2 cellular contexts compared by ENCODE assay signal in genomic region chr11:113697798-113698407, GRCh38.
TF ChIP-seq lines count a peak whose summit lies in the region.

No MANE protein-coding gene starts in this region.

TF ChIP-seq in IMR-90, 13 proteins besides CTCF, POLR2A, EP300 and RAD21:
- TF ChIP-seq BHLHE40 (IDR thresholded peaks at IDR 0.05; ENCODE audit: low read depth, low read length): no peak
- no peak for TF ChIP-seq RCOR1 (IDR thresholded peaks at IDR 0.05; ENCODE audit: insufficient replicate concordance, low read length)
TF ChIP-seq in IMR-90: peak in this region for 0.

TF ChIP-seq in K562, 482 proteins besides CTCF, POLR2A, EP300 and RAD21:
- TF ChIP-seq SETDB1 (IDR thresholded peaks at IDR 0.05; ENCODE audit: low read length) (no peak), ETS1 (conservative IDR thresholded peaks at IDR 0.05; ENCODE audit: control insufficient read depth, low read depth, low read length) (no peak), JUND (IDR thresholded peaks at IDR 0.05; ENCODE audit: borderline replicate concordance, low read depth, low read length) (0 out of 2 replicates have a peak, but pooled peaks have one; percentile 8), JUND (tag; IDR thresholded peaks at IDR 0.05; ENCODE audit: borderline replicate concordance, low read depth, low read length) (0 out of 3 replicates have a peak, but pooled peaks have one; percentile 15), TSHZ1 (CRISPR knock-in tag; IDR thresholded peaks at IDR 0.05) (no peak), NBN (IDR thresholded peaks at IDR 0.05; ENCODE audit: low read depth) (no peak), LCOR (CRISPR knock-in tag; IDR thresholded peaks at IDR 0.05) (no peak), FOXA3 (CRISPR knock-in tag; conservative IDR thresholded peaks at IDR 0.05 in 1 of 2, IDR thresholded peaks at IDR 0.05 in 1 of 2) (no peak), ZNF165 (CRISPR knock-in tag; IDR thresholded peaks at IDR 0.05; ENCODE audit: borderline replicate concordance) (no peak), TAF9B (IDR thresholded peaks at IDR 0.05; ENCODE audit: partially characterized antibody) (no peak), NFRKB (IDR thresholded peaks at IDR 0.05; ENCODE audit: low read depth) (no peak), MYNN (IDR thresholded peaks at IDR 0.05) (no peak), MYNN (CRISPR knock-in tag; IDR thresholded peaks at IDR 0.05) (no peak), ZNF3 (CRISPR knock-in tag; IDR thresholded peaks at IDR 0.05) (no peak), UBTF (IDR thresholded peaks at IDR 0.05; ENCODE audit: borderline replicate concordance in 1 of 2, low read depth in 2 of 2, low read length in 2 of 2) (no peak), GABPB1 (CRISPR knock-in tag; IDR thresholded peaks at IDR 0.05) (no peak), NEUROD1 (IDR thresholded peaks at IDR 0.05; ENCODE audit: borderline replicate concordance, low read depth, low read length, partially characterized antibody) (no peak), ESRRA (IDR thresholded peaks at IDR 0.05; ENCODE audit: borderline replicate concordance, low read depth) (peak; percentile 67), TBL1XR1 (IDR thresholded peaks at IDR 0.05; ENCODE audit: low read length in 2 of 2) (no peak), NR2C2 (CRISPR knock-in tag; IDR thresholded peaks at IDR 0.05) (no peak), NR2C2 (tag; IDR thresholded peaks at IDR 0.05) (peak; percentile 57), VEZF1 (CRISPR knock-in tag; IDR thresholded peaks at IDR 0.05) (no peak), FOSL1 (tag; conservative IDR thresholded peaks at IDR 0.05) (peak; percentile 35; the same call in 1 of the 2 replicates), FOS (IDR thresholded peaks at IDR 0.05; ENCODE audit: extremely low read depth, insufficient read length) (no peak)
- TF ChIP-seq, protein P1, sequence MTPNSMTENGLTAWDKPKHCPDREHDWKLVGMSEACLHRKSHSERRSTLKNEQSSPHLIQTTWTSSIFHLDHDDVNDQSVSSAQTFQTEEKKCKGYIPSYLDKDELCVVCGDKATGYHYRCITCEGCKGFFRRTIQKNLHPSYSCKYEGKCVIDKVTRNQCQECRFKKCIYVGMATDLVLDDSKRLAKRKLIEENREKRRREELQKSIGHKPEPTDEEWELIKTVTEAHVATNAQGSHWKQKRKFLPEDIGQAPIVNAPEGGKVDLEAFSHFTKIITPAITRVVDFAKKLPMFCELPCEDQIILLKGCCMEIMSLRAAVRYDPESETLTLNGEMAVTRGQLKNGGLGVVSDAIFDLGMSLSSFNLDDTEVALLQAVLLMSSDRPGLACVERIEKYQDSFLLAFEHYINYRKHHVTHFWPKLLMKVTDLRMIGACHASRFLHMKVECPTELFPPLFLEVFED (CRISPR knock-in tag; conservative IDR thresholded peaks at IDR 0.05): no peak
- TF ChIP-seq, protein P2, sequence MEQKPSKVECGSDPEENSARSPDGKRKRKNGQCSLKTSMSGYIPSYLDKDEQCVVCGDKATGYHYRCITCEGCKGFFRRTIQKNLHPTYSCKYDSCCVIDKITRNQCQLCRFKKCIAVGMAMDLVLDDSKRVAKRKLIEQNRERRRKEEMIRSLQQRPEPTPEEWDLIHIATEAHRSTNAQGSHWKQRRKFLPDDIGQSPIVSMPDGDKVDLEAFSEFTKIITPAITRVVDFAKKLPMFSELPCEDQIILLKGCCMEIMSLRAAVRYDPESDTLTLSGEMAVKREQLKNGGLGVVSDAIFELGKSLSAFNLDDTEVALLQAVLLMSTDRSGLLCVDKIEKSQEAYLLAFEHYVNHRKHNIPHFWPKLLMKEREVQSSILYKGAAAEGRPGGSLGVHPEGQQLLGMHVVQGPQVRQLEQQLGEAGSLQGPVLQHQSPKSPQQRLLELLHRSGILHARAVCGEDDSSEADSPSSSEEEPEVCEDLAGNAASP (IDR thresholded peaks at IDR 0.05): peak; percentile 72; the same call in 1 of the 2 replicates
- TF ChIP-seq, protein P3, sequence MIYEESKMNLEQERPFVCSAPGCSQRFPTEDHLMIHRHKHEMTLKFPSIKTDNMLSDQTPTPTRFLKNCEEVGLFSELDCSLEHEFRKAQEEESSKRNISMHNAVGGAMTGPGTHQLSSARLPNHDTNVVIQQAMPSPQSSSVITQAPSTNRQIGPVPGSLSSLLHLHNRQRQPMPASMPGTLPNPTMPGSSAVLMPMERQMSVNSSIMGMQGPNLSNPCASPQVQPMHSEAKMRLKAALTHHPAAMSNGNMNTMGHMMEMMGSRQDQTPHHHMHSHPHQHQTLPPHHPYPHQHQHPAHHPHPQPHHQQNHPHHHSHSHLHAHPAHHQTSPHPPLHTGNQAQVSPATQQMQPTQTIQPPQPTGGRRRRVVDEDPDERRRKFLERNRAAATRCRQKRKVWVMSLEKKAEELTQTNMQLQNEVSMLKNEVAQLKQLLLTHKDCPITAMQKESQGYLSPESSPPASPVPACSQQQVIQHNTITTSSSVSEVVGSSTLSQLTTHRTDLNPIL (CRISPR knock-in tag; IDR thresholded peaks at IDR 0.05): no peak
- TF ChIP-seq, protein P4, sequence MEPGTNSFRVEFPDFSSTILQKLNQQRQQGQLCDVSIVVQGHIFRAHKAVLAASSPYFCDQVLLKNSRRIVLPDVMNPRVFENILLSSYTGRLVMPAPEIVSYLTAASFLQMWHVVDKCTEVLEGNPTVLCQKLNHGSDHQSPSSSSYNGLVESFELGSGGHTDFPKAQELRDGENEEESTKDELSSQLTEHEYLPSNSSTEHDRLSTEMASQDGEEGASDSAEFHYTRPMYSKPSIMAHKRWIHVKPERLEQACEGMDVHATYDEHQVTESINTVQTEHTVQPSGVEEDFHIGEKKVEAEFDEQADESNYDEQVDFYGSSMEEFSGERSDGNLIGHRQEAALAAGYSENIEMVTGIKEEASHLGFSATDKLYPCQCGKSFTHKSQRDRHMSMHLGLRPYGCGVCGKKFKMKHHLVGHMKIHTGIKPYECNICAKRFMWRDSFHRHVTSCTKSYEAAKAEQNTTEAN (CRISPR knock-in tag; IDR thresholded peaks at IDR 0.05): no peak
